Comparison of ENCODE assay signal across 21 cellular contexts in genomic region chr17:3957735-3958134, GRCh38. TPM values are rescaled to one million over a fixed set of nuclear protein-coding genes. Genes with fewer than 3 reads are reported as not detected.
DNase-seq lines count a peak whose midpoint lies in the region; ATAC-seq, FAIRE-seq and TF ChIP-seq lines count a peak whose summit lies in the region.
"Had no signal": no experiment of that assay in that cellular context is flagged by ENCODE, and none has a peak within 500 bp of the region (broad histone marks: within the 10 kb centered on the region; RNA-seq: fewer than 3 reads in every experiment).

No MANE protein-coding gene starts in this region.

- POLR2A ChIA-PET in K562 (lab: Yijun Ruan, JAX), result interaction anchor here (0.6 kb wide), 1 partner anchor 46 kb away, joined by 3 read pairs; no protein-coding TSS in a partner anchor

- no peak overlapping the region for H3K4ac ChIP-seq in H9 (ENCODE audit: low read depth, low read length)

- H3K23ac ChIP-seq in H9 (ENCODE audit: insufficient read length, low read depth, low read length), result no peak overlapping the region

- TF ChIP-seq EP300 in K562 (IDR thresholded peaks at IDR 0.05; ENCODE audit: low read length), result no peak

- no peak for DNase-seq in activated naive CD4-positive, alpha-beta T cell treated with anti-CD3 and anti-CD28 coated beads, Interleukin-2, amount 10 ng/mL, durations not matched to agents 7 days and 5 days
- no peak for DNase-seq in activated naive CD4-positive, alpha-beta T cell treated with Interleukin-2 at 50 U/mL for 16 hours
- DNase-seq in K562 (ENCODE audit: extremely low read depth in 1 of 4, low spot score in 3 of 4) (no peak), H9 (no peak)
- DNase-seq: activated CD4-positive, CD25-positive, alpha-beta regulatory T cell; activated gamma-delta T cell treated with Interleukin-2 at 50 U/mL for 16 hours; CD8-positive, alpha-beta memory T cell; KG1; left lung; NCI-H510A; occipital lobe; stimulated activated naive CD8-positive, alpha-beta T cell treated with anti-CD3 and anti-CD28 coated beads, Interleukin-15, amount 100 ng/mL, for 72 hours; T-helper 2 cell; trophoblast cell had no signal

- no peak overlapping the region for H3K9ac ChIP-seq in OCI-LY3 (ENCODE audit: low read length)
- H3K9ac ChIP-seq in K562 (ENCODE audit: insufficient read depth in 1 of 2, low read depth in 2 of 2, low read length in 2 of 2), result 0 out of 4 replicates have a peak overlapping the region, but pooled peaks of 1 of the 2 experiments have one; percentile 1
- H3K9ac ChIP-seq in H9 (ENCODE audit: extremely low read depth, insufficient read length, low read length), result no peak overlapping the region

- H3K27me3 ChIP-seq in OCI-LY3 (ENCODE audit: low read depth, low read length) (no peaks in the 10 kb centered on the region), K562 (ENCODE audit: control insufficient read depth in 2 of 2, insufficient read depth in 2 of 2, low read length in 2 of 2) (no peaks in the 10 kb centered on the region; a peak in 1 of 5 replicates), H9 (ENCODE audit: insufficient read depth, low read length) (no peaks in the 10 kb centered on the region)
- H3K27me3 ChIP-seq: left lung had no signal

- TF ChIP-seq POLR2A in K562 (conservative IDR thresholded peaks at IDR 0.05), result no peak

- no TSS peak for BruUV-seq in K562 (replicated peaks; lab: Mats Ljungman, UMichigan)

- H3K23me2 ChIP-seq in H9 (ENCODE audit: insufficient read length, low read depth, low read length, poor library complexity, severe bottlenecking), result no peaks in the 10 kb centered on the region

- H3K4me2 ChIP-seq in OCI-LY3 (ENCODE audit: low read length), result 0 out of 2 replicates have a peak overlapping the region, but pooled peaks have one; percentile 44
- H3K4me2 ChIP-seq in K562 (ENCODE audit: insufficient read depth, low read length), result no peak overlapping the region
- no peak overlapping the region for H3K4me2 ChIP-seq in H9 (ENCODE audit: insufficient read depth, insufficient read length, low read length)

- no peak overlapping the region for H4K8ac ChIP-seq in H9 (replicated peaks; ENCODE audit: insufficient read length, low read depth, low read length)

- peak overlapping the region; percentile 7 for H3K27ac Mint-ChIP-seq in activated naive CD4-positive, alpha-beta T cell treated with anti-CD3 and anti-CD28 coated beads, Interleukin-2, amount 10 ng/mL, durations not matched to agents 7 days and 5 days
- H3K27ac Mint-ChIP-seq in stimulated activated memory B cell treated with anti-CD40 and anti-IgM and Interleukin-4, amounts not matched to agents 10 μg/mL and 1 μg/mL and 100 μg/mL, for 72 hours, result peak overlapping the region; percentile 57
- H3K27ac Mint-ChIP-seq in H9, result no peak overlapping the region

- in situ Hi-C loops in K562 (cut with MboI), result no loop called here

- H4K5ac ChIP-seq in H9 (ENCODE audit: insufficient read length, low read depth, low read length), result no peak overlapping the region

- H3K36me3 ChIP-seq in OCI-LY3 (replicated peaks; ENCODE audit: low read depth, low read length) (peaks cover 13% of the 10 kb centered on the region), K562 (ENCODE audit: control insufficient read depth, insufficient read depth, low read length) (peaks cover 28% of the 10 kb centered on the region; the same call in 2 of the 3 replicates)
- H3K36me3 ChIP-seq: left lung had no signal

- no peak overlapping the region for H3K56ac ChIP-seq in H9 (ENCODE audit: insufficient read length, low read depth, low read length)

- no peaks in the 10 kb centered on the region for H3K79me1 ChIP-seq in H9 (ENCODE audit: insufficient read depth, low read depth, low read length, poor library complexity, severe bottlenecking)

- H3K79me2 ChIP-seq in OCI-LY3 (ENCODE audit: low read length), result peaks cover 50% of the 10 kb centered on the region
- peaks cover 63% of the 10 kb centered on the region for H3K79me2 ChIP-seq in K562 (ENCODE audit: control insufficient read depth, insufficient read depth, low read length)
- H3K79me2 ChIP-seq in H9 (ENCODE audit: insufficient read depth, low read length), result no peaks in the 10 kb centered on the region

- H3K27ac ChIP-seq in OCI-LY3 (ENCODE audit: low read length) (no peak overlapping the region), K562 (ENCODE audit: extremely low read depth, low read depth, low read length) (no peak overlapping the region), H9 (ENCODE audit: insufficient read length, low read depth, low read length) (no peak overlapping the region)
- H3K27ac ChIP-seq: left lung had no signal

- H2AK5ac ChIP-seq in H9 (ENCODE audit: insufficient read length, low read length), result no peak overlapping the region

- H4K91ac ChIP-seq in H9 (ENCODE audit: insufficient read length, low read depth, low read length), result no peak overlapping the region

- H4K20me1 ChIP-seq in OCI-LY3 (ENCODE audit: insufficient read depth, low read length) (peaks cover 57% of the 10 kb centered on the region), K562 (replicated peaks; ENCODE audit: control insufficient read depth, insufficient read depth, low read length) (0 out of 2 replicates have a peak, but pooled peaks cover 8% of the 10 kb centered on the region), H9 (ENCODE audit: control insufficient read depth, insufficient read depth, insufficient read length) (no peaks in the 10 kb centered on the region)

- H3K4me3 ChIP-seq in OCI-LY3 (ENCODE audit: low read length) (no peak overlapping the region), K562 (no peak overlapping the region)
- H3K4me3 ChIP-seq: left lung had no signal

- FAIRE-seq in K562 (lab: Jason Lieb, UNC), result no peak

- no peaks in the 10 kb centered on the region for H3K9me3 ChIP-seq in OCI-LY3 (ENCODE audit: insufficient read depth, low read length)
- no peaks in the 10 kb centered on the region for H3K9me3 ChIP-seq in K562 (replicated peaks; ENCODE audit: control insufficient read depth, insufficient read depth, low read depth, low read length)
- no peaks in the 10 kb centered on the region for H3K9me3 ChIP-seq in H9 (ENCODE audit: control insufficient read depth, low read depth, low read length)
- H3K9me3 ChIP-seq: left lung had no signal

- H3T11ph ChIP-seq in H9 (ENCODE audit: low read length), result no peak overlapping the region

- no peak overlapping the region for H2BK15ac ChIP-seq in H9 (ENCODE audit: low read depth, low read length)

- no peak for TF ChIP-seq RAD21 in K562 (CRISPR knock-in tag; conservative IDR thresholded peaks at IDR 0.05 in 1 of 2, IDR thresholded peaks at IDR 0.05 in 1 of 2)

- H2BK120ac ChIP-seq in H9 (ENCODE audit: low read depth, low read length, poor library complexity, severe bottlenecking), result no peak overlapping the region

- 76% methylated on average over 7 of the region's 9 CpGs for WGBS in K562 (ENCODE audit: insufficient coverage, low coverage, missing lambda C conversion rate)
- no CpG with 5 or more reads among the region's 9 CpGs for WGBS in H9 (ENCODE audit: extremely low coverage, insufficient read length, low lambda C conversion rate)

- H2BK5ac ChIP-seq in H9 (ENCODE audit: insufficient read length, low read length), result no peak overlapping the region

- H2AFZ ChIP-seq in OCI-LY3 (ENCODE audit: low read depth, low read length) (no peak overlapping the region), K562 (ENCODE audit: low read depth, low read length) (no peak overlapping the region), H9 (ENCODE audit: low read length) (no peak overlapping the region)

- H3K9me1 ChIP-seq in K562 (ENCODE audit: control insufficient read depth, insufficient read depth, low read length), result no peaks in the 10 kb centered on the region

- intact Hi-C loops in K562 (cut with micrococcal nuclease), result no loop called here

- H3K4me1 ChIP-seq in OCI-LY3 (ENCODE audit: low read length) (peaks cover 46% of the 10 kb centered on the region), K562 (replicated peaks in 1 of 2; ENCODE audit: control insufficient read depth in 2 of 2, insufficient read depth in 2 of 2, low read length in 2 of 2) (peaks cover 42 to 64% of the 10 kb centered on the region in 2 experiments), H9 (ENCODE audit: insufficient read depth, low read length) (peaks cover 3% of the 10 kb centered on the region; the same call in 1 of the 2 replicates)

- H3K36me3 Mint-ChIP-seq in activated naive CD4-positive, alpha-beta T cell treated with anti-CD3 and anti-CD28 coated beads, Interleukin-2, amount 10 ng/mL, durations not matched to agents 7 days and 5 days, result peaks cover 53% of the 10 kb centered on the region
- H3K36me3 Mint-ChIP-seq in stimulated activated memory B cell treated with anti-CD40 and anti-IgM and Interleukin-4, amounts not matched to agents 10 μg/mL and 1 μg/mL and 100 μg/mL, for 72 hours, result peaks cover 12% of the 10 kb centered on the region
- no peaks in the 10 kb centered on the region for H3K36me3 Mint-ChIP-seq in H9 (ENCODE audit: insufficient read depth in 1 of 3, low read depth in 3 of 3)

- TF ChIP-seq CTCF in OCI-LY3 (IDR thresholded peaks at IDR 0.05; ENCODE audit: low read depth, low read length) (no peak), K562 (IDR thresholded peaks at IDR 0.05 in 2 of 3, conservative IDR thresholded peaks at IDR 0.05 in 1 of 3; ENCODE audit: insufficient read depth in 2 of 3, low read depth in 1 of 3, low read length in 3 of 3) (no peak), H9 (conservative IDR thresholded peaks at IDR 0.05) (no peak)

- H3K14ac ChIP-seq in H9 (ENCODE audit: insufficient read depth, low read length), result no peak overlapping the region

- CTCF ChIA-PET in activated naive CD4-positive, alpha-beta T cell treated with anti-CD3 and anti-CD28 coated beads, Interleukin-2, amount 10 ng/mL, durations not matched to agents 7 days and 5 days (lab: Charles Lee), result interaction anchor here (1.2 kb wide), 1 partner anchor 45 kb away, joined by 3 read pairs; no protein-coding TSS in a partner anchor
- CTCF ChIA-PET in K562 (lab: Yijun Ruan, JAX; ENCODE audit: low intra/inter-chr PET ratio), result no interaction called here

- no peak overlapping the region for H2BK20ac ChIP-seq in H9 (ENCODE audit: low read depth, low read length, poor library complexity, severe bottlenecking)

- no peak overlapping the region for H3K18ac ChIP-seq in H9 (ENCODE audit: insufficient read length, low read depth, low read length)

- no peaks in the 10 kb centered on the region for H3K27me3 Mint-ChIP-seq in activated naive CD4-positive, alpha-beta T cell treated with anti-CD3 and anti-CD28 coated beads, Interleukin-2, amount 10 ng/mL, durations not matched to agents 7 days and 5 days
- H3K27me3 Mint-ChIP-seq in stimulated activated memory B cell treated with anti-CD40 and anti-IgM and Interleukin-4, amounts not matched to agents 10 μg/mL and 1 μg/mL and 100 μg/mL, for 72 hours, result no peaks in the 10 kb centered on the region
- peaks cover 18% of the 10 kb centered on the region for H3K27me3 Mint-ChIP-seq in H9 (ENCODE audit: low read depth)
- H3K27me3 Mint-ChIP-seq: CD8-positive, alpha-beta memory T cell; stimulated activated naive CD8-positive, alpha-beta T cell treated with anti-CD3 and anti-CD28 coated beads, Interleukin-15, amount 100 ng/mL, for 72 hours had no signal

- no peak overlapping the region for H3K4me3 Mint-ChIP-seq in activated naive CD4-positive, alpha-beta T cell treated with anti-CD3 and anti-CD28 coated beads, Interleukin-2, amount 10 ng/mL, durations not matched to agents 7 days and 5 days
- H3K4me3 Mint-ChIP-seq in stimulated activated memory B cell treated with anti-CD40 and anti-IgM and Interleukin-4, amounts not matched to agents 10 μg/mL and 1 μg/mL and 100 μg/mL, for 72 hours, result no peak overlapping the region
- H3K4me3 Mint-ChIP-seq in H9, result no peak overlapping the region; a peak in 1 of 5 replicates

- H2BK12ac ChIP-seq in H9 (ENCODE audit: insufficient read length, low read depth, low read length), result no peak overlapping the region

- peaks cover 50% of the 10 kb centered on the region for H3K4me1 Mint-ChIP-seq in activated naive CD4-positive, alpha-beta T cell treated with anti-CD3 and anti-CD28 coated beads, Interleukin-2, amount 10 ng/mL, durations not matched to agents 7 days and 5 days
- H3K4me1 Mint-ChIP-seq in stimulated activated memory B cell treated with anti-CD40 and anti-IgM and Interleukin-4, amounts not matched to agents 10 μg/mL and 1 μg/mL and 100 μg/mL, for 72 hours, result peaks cover 94% of the 10 kb centered on the region
- peaks cover 39 to 53% of the 10 kb centered on the region in 2 experiments for H3K4me1 Mint-ChIP-seq in H9

- no peaks in the 10 kb centered on the region for H3K9me3 Mint-ChIP-seq in activated naive CD4-positive, alpha-beta T cell treated with anti-CD3 and anti-CD28 coated beads, Interleukin-2, amount 10 ng/mL, durations not matched to agents 7 days and 5 days
- H3K9me3 Mint-ChIP-seq in stimulated activated memory B cell treated with anti-CD40 and anti-IgM and Interleukin-4, amounts not matched to agents 10 μg/mL and 1 μg/mL and 100 μg/mL, for 72 hours, result no peaks in the 10 kb centered on the region
- no peaks in the 10 kb centered on the region for H3K9me3 Mint-ChIP-seq in H9
- H3K9me3 Mint-ChIP-seq: CD8-positive, alpha-beta memory T cell; stimulated activated naive CD8-positive, alpha-beta T cell treated with anti-CD3 and anti-CD28 coated beads, Interleukin-15, amount 100 ng/mL, for 72 hours had no signal

- no peak for ATAC-seq in K562
- no peak for ATAC-seq in stimulated activated memory B cell treated with anti-CD40 and anti-IgM and Interleukin-4, amounts not matched to agents 10 μg/mL and 1 μg/mL and 100 μg/mL, for 72 hours
- ATAC-seq in HG03342 (IDR thresholded peaks at IDR 0.05; ENCODE audit: unreplicated experiment), result no peak
- no peak for ATAC-seq in GM21447 (IDR thresholded peaks at IDR 0.05; ENCODE audit: unreplicated experiment)
- ATAC-seq: left lung; stimulated activated naive CD8-positive, alpha-beta T cell treated with anti-CD3 and anti-CD28 coated beads, Interleukin-15, amount 100 ng/mL, for 72 hours had no signal

RNA-seq across cellular contexts. Expression of gene ATP2A3, which starts 6.5 kb away (rescaled TPM):
- 198 and 586 TPM in 2 replicates for total RNA-seq in K562 (2011; cell fraction: chromatin; rRNA removed; ENCODE audit: low replicate concordance)
- total RNA-seq in K562 (2011; cell fraction: nucleolus; rRNA removed), result 353 and 436 TPM in 2 replicates
- 289 and 326 TPM in 2 replicates for total RNA-seq in K562 (2011; cell fraction: nucleoplasm; rRNA removed)
- total RNA-seq in K562 (2014; rRNA removed) (41.2 and 50.7 TPM in 2 replicates), K562 (2014; rRNA removed; fragmentation: Illumina TruSeq; extraction: Trizol) (9.0 and 9.2 TPM in 2 replicates), K562 (2015; rRNA removed; fragmentation: Illumina TruSeq; extraction: Trizol) (16.9 TPM in 2 replicates), K562 (2021) (79.7 and 103 TPM in 2 replicates), H9 (2021) (13.3 and 14.6 TPM in 2 replicates)
- polyA plus RNA-seq in K562 (2011; rRNA removed) (42.6 and 65.4 TPM in 2 replicates), K562 (2014; fragmentation: Illumina TruSeq; extraction: Trizol) (31.3 and 65.0 TPM in 2 replicates), K562 (2014; fragmentation: Nextera tagmentation; extraction: Ambion mirVana) (under 1 TPM; 0.65 to 0.66 TPM), K562 (2014; rRNA removed) (54.5 and 66.9 TPM in 2 replicates)
- 45.9 and 88.8 TPM in 2 replicates for polyA plus RNA-seq in K562 (2011; cell fraction: cytosol; rRNA removed)
- polyA plus RNA-seq in K562 (2011; cell fraction: nucleus; rRNA removed), result 230 and 368 TPM in 2 replicates
- polyA plus RNA-seq in K562 (2012), result 77.5 and 466 TPM in 2 replicates
- polyA minus RNA-seq in K562 (2011; rRNA and poly(A)+ RNA removed), result 33.8 and 63.1 TPM in 2 replicates
- 71.3 and 83.9 TPM in 2 replicates for polyA minus RNA-seq in K562 (2011; cell fraction: cytosol; rRNA and poly(A)+ RNA removed)
- polyA minus RNA-seq in K562 (2011; cell fraction: nucleus; rRNA and poly(A)+ RNA removed), result 85.0 and 89.2 TPM in 2 replicates
- total RNA-seq: dermis microvascular lymphatic vessel endothelial cell had no signal

RNA-seq across cellular contexts. Expression of gene P2RX1, which starts 41.5 kb away (rescaled TPM):
- 21.9 and 70.4 TPM in 2 replicates for total RNA-seq in K562 (2011; cell fraction: chromatin; rRNA removed; ENCODE audit: low replicate concordance)
- total RNA-seq in K562 (2011; cell fraction: nucleolus; rRNA removed), result 38.4 and 45.2 TPM in 2 replicates
- total RNA-seq in K562 (2011; cell fraction: nucleoplasm; rRNA removed), result 27.3 and 30.9 TPM in 2 replicates
- total RNA-seq in K562 (2014; rRNA removed) (13.3 and 16.0 TPM in 2 replicates), K562 (2014; rRNA removed; fragmentation: Illumina TruSeq; extraction: Trizol) (4.9 and 6.8 TPM in 2 replicates), K562 (2015; rRNA removed; fragmentation: Illumina TruSeq; extraction: Trizol) (8.1 and 9.6 TPM in 2 replicates), K562 (2021) (15.3 and 20.3 TPM in 2 replicates), H9 (2021) (0.09 TPM in 1 of 2 replicates, not detected in the other)
- polyA plus RNA-seq in K562 (2011; rRNA removed) (12.2 and 13.6 TPM in 2 replicates), K562 (2014; fragmentation: Illumina TruSeq; extraction: Trizol) (10.3 and 17.6 TPM in 2 replicates), K562 (2014; fragmentation: Nextera tagmentation; extraction: Ambion mirVana) (under 1 TPM; 0.27 to 0.66 TPM), K562 (2014; rRNA removed) (18.4 and 18.8 TPM in 2 replicates)
- 10.0 and 27.5 TPM in 2 replicates for polyA plus RNA-seq in K562 (2011; cell fraction: cytosol; rRNA removed)
- polyA plus RNA-seq in K562 (2011; cell fraction: nucleus; rRNA removed), result 41.2 and 64.7 TPM in 2 replicates
- polyA plus RNA-seq in K562 (2012), result 18.2 and 106 TPM in 2 replicates
- polyA minus RNA-seq in K562 (2011; rRNA and poly(A)+ RNA removed), result 4.3 and 7.9 TPM in 2 replicates
- polyA minus RNA-seq in K562 (2011; cell fraction: cytosol; rRNA and poly(A)+ RNA removed), result 3.7 and 7.2 TPM in 2 replicates
- polyA minus RNA-seq in K562 (2011; cell fraction: nucleus; rRNA and poly(A)+ RNA removed), result 12.2 and 18.7 TPM in 2 replicates
- total RNA-seq: dermis microvascular lymphatic vessel endothelial cell, glomerular endothelial cell, H4, occipital lobe had no signal
- polyA plus RNA-seq: CD8-positive, alpha-beta memory T cell had no signal

Comparison
In these comparisons a context has a peak if more than half of its experiments do, and no peak if none do; other contexts are left out.
1. H3K27ac Mint-ChIP-seq: peak in activated naive CD4-positive, alpha-beta T cell treated with anti-CD3 and anti-CD28 coated beads, Interleukin-2, amount 10 ng/mL, durations not matched to agents 7 days and 5 days (single experiment) and stimulated activated memory B cell treated with anti-CD40 and anti-IgM and Interleukin-4, amounts not matched to agents 10 μg/mL and 1 μg/mL and 100 μg/mL, for 72 hours (single experiment); none in H9 (0 of 3).